In genomic region chr3:158709666-158710083, GRCh38 we compare ENCODE assay signal across 11 cellular contexts. TPM values are rescaled to one million over a fixed set of nuclear protein-coding genes. Genes with fewer than 3 reads are reported as not detected.
DNase-seq lines count a peak whose midpoint lies in the region; ATAC-seq and TF ChIP-seq lines count a peak whose summit lies in the region.
"Had no signal": no experiment of that assay in that cellular context is flagged by ENCODE, and none has a peak within 500 bp of the region (broad histone marks: within the 10 kb centered on the region; RNA-seq: fewer than 3 reads in every experiment).

No MANE protein-coding gene starts in this region.

- H3K4me3 ChIP-seq in SJSA1: no peak overlapping the region

- intact Hi-C loops in posterior vena cava (cut with DNase I): no loop called here

- ATAC-seq in HG03159 (IDR thresholded peaks at IDR 0.05; ENCODE audit: unreplicated experiment) (no peak), HG02678 (IDR thresholded peaks at IDR 0.05; ENCODE audit: unreplicated experiment) (no peak)

- peaks cover 50% of the 10 kb centered on the region for H3K4me1 ChIP-seq in SJSA1 (replicated peaks)
- H3K4me1 ChIP-seq: parathyroid adenoma had no signal

- H3K27ac ChIP-seq in SJSA1: peak overlapping the region; percentile 70
- H3K27ac ChIP-seq: parathyroid adenoma had no signal

- H3K27me3 ChIP-seq in SJSA1 (replicated peaks): no peaks in the 10 kb centered on the region

- peak; percentile 99 for DNase-seq in GM04503 (ENCODE audit: low read depth)
- DNase-seq in SJSA1 (ENCODE audit: low read depth in 1 of 2, low spot score in 2 of 2): peak; percentile 81 to 89
- peak; percentile 82 to 86 for DNase-seq in erythroblast (lab: John Stamatoyannopoulos, UW)
- peak; percentile 82 for DNase-seq in posterior vena cava (ENCODE audit: low spot score)
- no peak for DNase-seq in CD1c-positive myeloid dendritic cell (ENCODE audit: extremely low spot score)
- no peak for DNase-seq in activated gamma-delta T cell treated with Interleukin-2 at 50 U/mL for 16 hours
- DNase-seq: activated naive CD4-positive, alpha-beta T cell treated with Interleukin-2 at 50 U/mL for 16 hours; hippocampal formation had no signal

- no peaks in the 10 kb centered on the region for H3K9me3 ChIP-seq in SJSA1 (replicated peaks)

- TF ChIP-seq POLR2A in erythroblast (IDR thresholded peaks at IDR 0.05; ENCODE audit: low read length): peak; percentile 65

- peaks cover 46% of the 10 kb centered on the region for H3K36me3 ChIP-seq in SJSA1

RNA-seq across cellular contexts. Expression of gene RARRES1, which starts 22.6 kb away (rescaled TPM):
- 0.66 and 4.9 TPM in 2 replicates for total RNA-seq in SJSA1 (2014; rRNA removed; shearing (Covaris generic))
- total RNA-seq in posterior vena cava: 100 to 1,000 TPM; 424 to 446 TPM

RNA-seq across cellular contexts. Expression of gene LXN, which starts 37.2 kb away (rescaled TPM):
- total RNA-seq in SJSA1 (2014; rRNA removed; shearing (Covaris generic)): not detected in 2 replicates
- total RNA-seq in posterior vena cava: 10 to 100 TPM; 42.2 to 59.3 TPM

Comparison
In these comparisons a context has a peak if more than half of its experiments do, and no peak if none do; other contexts are left out.
1. DNase-seq: peak in GM04503 (single experiment), SJSA1 (2 of 2), erythroblast (2 of 2) and posterior vena cava (single experiment); none in CD1c-positive myeloid dendritic cell (single experiment) and activated gamma-delta T cell treated with Interleukin-2 at 50 U/mL for 16 hours (single experiment).
2. RNA of gene RARRES1, which starts 22.6 kb away (total RNA-seq): 424 to 446 TPM in posterior vena cava; 0.66 to 4.9 TPM in SJSA1; every median in the first group is over 10 times any median in the second.
3. RNA of gene LXN, which starts 37.2 kb away (total RNA-seq): 42.2 to 59.3 TPM in posterior vena cava; not detected in SJSA1; every median in the first group is over 10 times any median in the second.